Comparison of ENCODE assay signal across 8 cellular contexts in genomic region chr19:40425450-40426287, GRCh38. TPM values are rescaled to one million over a fixed set of nuclear protein-coding genes. Genes with fewer than 3 reads are reported as not detected.
DNase-seq lines count a peak whose midpoint lies in the region; ATAC-seq and TF ChIP-seq lines count a peak whose summit lies in the region.

TSS of gene SERTAD1 (minus strand) at chr19:40425992. CDS start at chr19:40423546, 2,446 bp downstream.

- no peaks in the 10 kb centered on the region for H3K9me3 Mint-ChIP-seq in activated T-cell treated with anti-CD3 and anti-CD28 coated beads, Interleukin-2, amount 50 U/mL, for 4 hours

- peak within 1 kb of the TSS; percentile 93 for H3K4me3 Mint-ChIP-seq in activated T-cell treated with anti-CD3 and anti-CD28 coated beads, Interleukin-2, amount 50 U/mL, for 4 hours

- peaks cover 31% of the 10 kb centered on the region for H3K4me1 ChIP-seq in muscle layer of colon (ENCODE audit: insufficient read depth, low read length)

- peak within 1 kb of the TSS; percentile 88 for H3K9ac ChIP-seq in muscle layer of colon (ENCODE audit: low read length)

- ATAC-seq in GM21717 (IDR thresholded peaks at IDR 0.05; ENCODE audit: unreplicated experiment): peak; percentile 79
- ATAC-seq in activated T-cell treated with anti-CD3 and anti-CD28 coated beads, Interleukin-2, amount 50 U/mL, for 4 hours: peak; percentile 87 to 91

- DNase-seq in DMS79 (lab: John Stamatoyannopoulos, UW) (peak; percentile 98), KG1 (lab: John Stamatoyannopoulos, UW) (peak; percentile 97), erythroblast (lab: John Stamatoyannopoulos, UW) (peak; percentile 99 to 100)
- peak; percentile 100 for DNase-seq in activated T-cell treated with anti-CD3 and anti-CD28 coated beads, Interleukin-2, amount 50 U/mL, for 4 hours
- DNase-seq in stimulated activated CD8-positive, alpha-beta memory T cell treated with anti-CD3 and anti-CD28 coated beads, Interleukin-7, amount 100 ng/mL, for 24 hours (ENCODE audit: low read depth): peak; percentile 100

- H3K27me3 ChIP-seq in muscle layer of colon (ENCODE audit: control insufficient read depth in 1 of 2, insufficient read depth in 2 of 2, low read length in 2 of 2): no peaks in the 10 kb centered on the region

- H3K36me3 Mint-ChIP-seq in activated T-cell treated with anti-CD3 and anti-CD28 coated beads, Interleukin-2, amount 50 U/mL, for 4 hours (ENCODE audit: insufficient read depth): peaks cover 6% of the 10 kb centered on the region

- H3K27ac ChIP-seq in muscle layer of colon (ENCODE audit: low read depth, low read length): peak within 1 kb of the TSS; percentile 99

- no peaks in the 10 kb centered on the region for H3K9me3 ChIP-seq in muscle layer of colon (ENCODE audit: low read length)

- peak; percentile 97 for TF ChIP-seq POLR2A in erythroblast (IDR thresholded peaks at IDR 0.05; ENCODE audit: low read length)

- peaks cover 14% of the 10 kb centered on the region for H3K36me3 ChIP-seq in muscle layer of colon (ENCODE audit: insufficient read depth, low read length)

- peak within 1 kb of the TSS; percentile 79 to 83 for H3K4me3 ChIP-seq in muscle layer of colon (ENCODE audit: low read depth in 1 of 2, low read length in 2 of 2)

- H3K27me3 Mint-ChIP-seq in activated T-cell treated with anti-CD3 and anti-CD28 coated beads, Interleukin-2, amount 50 U/mL, for 4 hours (ENCODE audit: low read depth): no peaks in the 10 kb centered on the region

- H3K4me1 Mint-ChIP-seq in activated T-cell treated with anti-CD3 and anti-CD28 coated beads, Interleukin-2, amount 50 U/mL, for 4 hours (ENCODE audit: low read depth): peaks cover 24% of the 10 kb centered on the region

TF ChIP-seq in PFSK-1, 5 proteins besides CTCF, POLR2A, EP300 and RAD21:
- TF ChIP-seq FOXP2 (optimal IDR thresholded peaks at IDR 0.05; ENCODE audit: borderline replicate concordance, extremely low read depth, extremely low read length, insufficient read depth) (peak; percentile 81), SIN3A (IDR thresholded peaks at IDR 0.05; ENCODE audit: borderline replicate concordance, insufficient read depth, low read length) (peak; percentile 47; the same call in 1 of the 2 replicates), POLR2AphosphoS5 (IDR thresholded peaks at IDR 0.05; ENCODE audit: low read depth, low read length) (peak; percentile 99), REST (IDR thresholded peaks at IDR 0.05; ENCODE audit: insufficient read depth in 1 of 2, low read depth in 2 of 2, low read length in 2 of 2) (no peak; a peak in 1 of 4 replicates), TAF1 (IDR thresholded peaks at IDR 0.05; ENCODE audit: borderline replicate concordance, insufficient read depth, low read length) (peak; percentile 86)
TF ChIP-seq in PFSK-1: peak in this region for 4.

RNA-seq across cellular contexts. Expression of gene SERTAD1, which starts in this region (rescaled TPM):
- 16.4 TPM for polyA plus RNA-seq in PFSK-1 (2012; ENCODE audit: insufficient read length, low read depth)
- total RNA-seq in activated T-cell treated with anti-CD3 and anti-CD28 coated beads, Interleukin-2, amount 50 U/mL, for 4 hours: 10 to 100 TPM; 24.2 to 33.9 (median 33.7) TPM

Comparison
In these comparisons a context has a peak if more than half of its experiments do, and no peak if none do; other contexts are left out.
1. Peak in every context shown above with its lines: DNase-seq, ATAC-seq, H3K4me3 ChIP-seq and H3K27ac ChIP-seq.